ENCODE assay signal across 1 cellular context in genomic region chr1:27154469-27154990, GRCh38.
TF ChIP-seq lines count a peak whose summit lies in the region.

No MANE protein-coding gene starts in this region.

TF ChIP-seq in K562, 482 proteins besides CTCF, POLR2A, EP300 and RAD21 (continued from another document):
- TF ChIP-seq, protein P1, sequence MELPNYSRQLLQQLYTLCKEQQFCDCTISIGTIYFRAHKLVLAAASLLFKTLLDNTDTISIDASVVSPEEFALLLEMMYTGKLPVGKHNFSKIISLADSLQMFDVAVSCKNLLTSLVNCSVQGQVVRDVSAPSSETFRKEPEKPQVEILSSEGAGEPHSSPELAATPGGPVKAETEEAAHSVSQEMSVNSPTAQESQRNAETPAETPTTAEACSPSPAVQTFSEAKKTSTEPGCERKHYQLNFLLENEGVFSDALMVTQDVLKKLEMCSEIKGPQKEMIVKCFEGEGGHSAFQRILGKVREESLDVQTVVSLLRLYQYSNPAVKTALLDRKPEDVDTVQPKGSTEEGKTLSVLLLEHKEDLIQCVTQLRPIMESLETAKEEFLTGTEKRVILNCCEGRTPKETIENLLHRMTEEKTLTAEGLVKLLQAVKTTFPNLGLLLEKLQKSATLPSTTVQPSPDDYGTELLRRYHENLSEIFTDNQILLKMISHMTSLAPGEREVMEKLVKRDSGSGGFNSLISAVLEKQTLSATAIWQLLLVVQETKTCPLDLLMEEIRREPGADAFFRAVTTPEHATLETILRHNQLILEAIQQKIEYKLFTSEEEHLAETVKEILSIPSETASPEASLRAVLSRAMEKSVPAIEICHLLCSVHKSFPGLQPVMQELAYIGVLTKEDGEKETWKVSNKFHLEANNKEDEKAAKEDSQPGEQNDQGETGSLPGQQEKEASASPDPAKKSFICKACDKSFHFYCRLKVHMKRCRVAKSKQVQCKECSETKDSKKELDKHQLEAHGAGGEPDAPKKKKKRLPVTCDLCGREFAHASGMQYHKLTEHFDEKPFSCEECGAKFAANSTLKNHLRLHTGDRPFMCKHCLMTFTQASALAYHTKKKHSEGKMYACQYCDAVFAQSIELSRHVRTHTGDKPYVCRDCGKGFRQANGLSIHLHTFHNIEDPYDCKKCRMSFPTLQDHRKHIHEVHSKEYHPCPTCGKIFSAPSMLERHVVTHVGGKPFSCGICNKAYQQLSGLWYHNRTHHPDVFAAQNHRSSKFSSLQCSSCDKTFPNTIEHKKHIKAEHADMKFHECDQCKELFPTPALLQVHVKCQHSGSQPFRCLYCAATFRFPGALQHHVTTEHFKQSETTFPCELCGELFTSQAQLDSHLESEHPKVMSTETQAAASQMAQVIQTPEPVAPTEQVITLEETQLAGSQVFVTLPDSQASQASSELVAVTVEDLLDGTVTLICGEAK (IDR thresholded peaks at IDR 0.05), result peak; percentile 14; the same call in 1 of the 2 replicates
- TF ChIP-seq, protein P1 (CRISPR knock-in tag; IDR thresholded peaks at IDR 0.05), result no peak
